Comparison of ENCODE assay signal across 8 cellular contexts in the genomic region with DNA sequence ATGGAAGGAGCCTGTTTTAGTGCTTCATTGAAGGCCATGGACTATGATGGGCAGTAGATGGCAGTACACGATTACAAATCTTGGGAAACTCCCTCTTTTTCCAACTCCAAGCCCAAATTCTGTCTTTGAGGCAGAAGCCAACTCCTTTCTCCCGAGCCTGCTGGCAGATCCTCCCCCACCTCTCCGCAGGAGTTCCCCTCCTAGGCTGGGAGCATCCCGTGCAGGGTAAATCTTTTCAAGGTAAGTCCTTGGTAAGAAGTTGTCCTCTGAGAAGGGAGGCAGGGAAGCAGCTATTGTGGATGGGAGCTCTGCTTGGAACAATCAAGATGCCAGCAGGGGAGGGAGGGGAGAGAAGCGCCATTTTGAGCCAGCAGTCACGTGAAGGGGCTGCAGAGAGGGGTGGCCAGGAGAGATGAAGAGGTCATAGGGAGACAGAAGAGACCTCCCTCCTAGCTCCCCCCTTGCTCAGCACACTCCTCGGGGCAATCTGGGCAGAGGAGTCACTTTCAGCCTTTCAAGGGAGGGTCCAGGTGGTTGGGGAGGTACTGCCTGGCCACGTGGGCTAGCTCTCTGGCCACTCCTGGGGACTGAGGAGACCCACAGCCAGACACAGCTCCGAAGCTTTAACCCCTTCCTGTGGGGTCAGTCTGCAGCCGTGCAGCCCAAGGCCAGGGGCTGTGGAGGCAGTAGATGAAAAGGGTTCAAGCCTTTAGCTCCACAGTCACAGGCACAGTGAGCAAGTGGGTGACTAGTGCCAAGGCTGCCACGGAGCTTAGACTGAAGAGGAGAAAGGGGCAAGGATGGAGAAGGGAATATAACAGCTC. TPM values are rescaled to one million over a fixed set of nuclear protein-coding genes. Genes with fewer than 3 reads are reported as not detected.
A peak's percentile ranks its signal among the peaks of the same experiment; 100 is the strongest.
DNase-seq lines count a peak whose midpoint lies in the region; ATAC-seq and TF ChIP-seq lines count a peak whose summit lies in the region.

No MANE protein-coding gene starts in this region.

- peak; percentile 80 for DNase-seq in NT2/D1 (ENCODE audit: low read depth, low spot score)
- DNase-seq in cerebellum (ENCODE audit: low spot score): peak; percentile 85
- peak; percentile 90 for DNase-seq in iris pigment epithelial cell (ENCODE audit: low read depth)
- DNase-seq in smooth muscle cell (lab: John Stamatoyannopoulos, UW; ENCODE audit: unreplicated experiment): peak; percentile 42
- no peak for DNase-seq in NCI-H1048 (lab: John Stamatoyannopoulos, UW)

- ATAC-seq in HG03354 (IDR thresholded peaks at IDR 0.05; ENCODE audit: poor library complexity, severe bottlenecking, unreplicated experiment): no peak

- H3K79me2 ChIP-seq in DOHH2 (ENCODE audit: control insufficient read depth, low read length): no peaks in the 10 kb centered on the region
- no peaks in the 10 kb centered on the region for H3K79me2 ChIP-seq in smooth muscle cell (ENCODE audit: low read depth)

- H3K9me2 ChIP-seq in DOHH2 (replicated peaks; ENCODE audit: control insufficient read depth, low read length): no peaks in the 10 kb centered on the region

- H3K9me3 ChIP-seq in DOHH2 (ENCODE audit: control insufficient read depth, insufficient read depth, low read length) (no peaks in the 10 kb centered on the region), HUES48 (ENCODE audit: control insufficient read depth, insufficient read depth, low read length) (no peaks in the 10 kb centered on the region), NT2/D1 (ENCODE audit: insufficient read depth, low read length) (no peaks in the 10 kb centered on the region), smooth muscle cell (replicated peaks; ENCODE audit: low read depth) (no peaks in the 10 kb centered on the region)

- TF ChIP-seq CTCF in DOHH2 (IDR thresholded peaks at IDR 0.05; ENCODE audit: low read depth, low read length, poor library complexity, severe bottlenecking) (peak; percentile 64), smooth muscle cell (IDR thresholded peaks at IDR 0.05; ENCODE audit: borderline replicate concordance, insufficient read depth, poor library complexity, severe bottlenecking) (peak; percentile 71)

- no peaks in the 10 kb centered on the region for H4K20me1 ChIP-seq in DOHH2 (ENCODE audit: control insufficient read depth, insufficient read depth, low read depth, low read length)
- H4K20me1 ChIP-seq in smooth muscle cell (ENCODE audit: low read depth): no peaks in the 10 kb centered on the region

- H3K27me3 ChIP-seq in DOHH2 (ENCODE audit: control insufficient read depth, low read length): no peaks in the 10 kb centered on the region
- H3K27me3 ChIP-seq in HUES48 (ENCODE audit: control insufficient read depth, insufficient read depth, low read length): no peaks in the 10 kb centered on the region
- H3K27me3 ChIP-seq in NT2/D1 (ENCODE audit: insufficient read depth, insufficient read length): no peaks in the 10 kb centered on the region
- no peaks in the 10 kb centered on the region for H3K27me3 ChIP-seq in smooth muscle cell (ENCODE audit: low read depth)

- H3K4me3 ChIP-seq in DOHH2 (ENCODE audit: low read length): no peak overlapping the region
- H3K4me3 ChIP-seq in HUES48 (ENCODE audit: low read depth, low read length): peak overlapping the region; percentile 65
- peak overlapping the region; percentile 50 for H3K4me3 ChIP-seq in NT2/D1 (ENCODE audit: insufficient read length, low read depth)
- H3K4me3 ChIP-seq in smooth muscle cell: peak overlapping the region; percentile 74

- 0 out of 2 replicates have a peak, but pooled peaks cover 2% of the 10 kb centered on the region for H3K4me1 ChIP-seq in DOHH2 (ENCODE audit: control insufficient read depth, low read length)
- peaks cover 7% of the 10 kb centered on the region for H3K4me1 ChIP-seq in HUES48 (ENCODE audit: control insufficient read depth, insufficient read depth, low read length)
- H3K4me1 ChIP-seq in NT2/D1 (ENCODE audit: insufficient read depth, insufficient read length): no peaks in the 10 kb centered on the region
- H3K4me1 ChIP-seq in smooth muscle cell (ENCODE audit: low read depth): peaks cover 8% of the 10 kb centered on the region

- H3K9ac ChIP-seq in HUES48 (ENCODE audit: low read depth, low read length) (peak overlapping the region; percentile 89), NT2/D1 (ENCODE audit: insufficient read length, low read depth) (peak overlapping the region; percentile 81), smooth muscle cell (ENCODE audit: low read depth) (peak overlapping the region; percentile 80)

- peak overlapping the region; percentile 94 for H2AFZ ChIP-seq in smooth muscle cell (ENCODE audit: low read depth)

- H3K27ac ChIP-seq in DOHH2 (ENCODE audit: low read depth, low read length) (no peak overlapping the region), HUES48 (ENCODE audit: low read depth, low read length) (peak overlapping the region; percentile 98), smooth muscle cell (ENCODE audit: low read depth) (peak overlapping the region; percentile 74)

- H3K4me2 ChIP-seq in DOHH2 (ENCODE audit: low read length) (no peak overlapping the region), smooth muscle cell (peak overlapping the region; percentile 89)

- no peaks in the 10 kb centered on the region for H3K36me3 ChIP-seq in DOHH2 (ENCODE audit: control insufficient read depth, low read length)
- H3K36me3 ChIP-seq in HUES48 (ENCODE audit: control insufficient read depth, insufficient read depth, low read length): peaks cover 3% of the 10 kb centered on the region; the same call in 1 of the 2 replicates
- H3K36me3 ChIP-seq in NT2/D1 (ENCODE audit: insufficient read depth, insufficient read length, low read length): peaks cover 33% of the 10 kb centered on the region
- no peaks in the 10 kb centered on the region for H3K36me3 ChIP-seq in smooth muscle cell (ENCODE audit: low read depth)

- H3F3A ChIP-seq in DOHH2 (ENCODE audit: control insufficient read depth, insufficient read depth): no peaks in the 10 kb centered on the region
- no peaks in the 10 kb centered on the region for H3F3A ChIP-seq in smooth muscle cell (ENCODE audit: low read depth)

- 4% methylated on average over 11 of the region's 11 CpGs for WGBS in smooth muscle cell (ENCODE audit: low lambda C conversion rate)

RNA-seq across cellular contexts. Expression of gene CC2D2A, which starts 9.6 kb away (rescaled TPM):
- total RNA-seq in cerebellum: 27.2 TPM
- total RNA-seq in smooth muscle cell: 12.8 and 26.4 TPM in 2 replicates
- polyA plus RNA-seq in smooth muscle cell: 15.0 and 17.4 TPM in 2 replicates

RNA-seq across cellular contexts. Expression of gene C1QTNF7, which starts 51.5 kb away (rescaled TPM):
- total RNA-seq in cerebellum: 1.5 TPM
- 1.6 and 5.3 TPM in 2 replicates for total RNA-seq in smooth muscle cell
- 0.91 and 2.3 TPM in 2 replicates for polyA plus RNA-seq in smooth muscle cell
